In genomic region chr6:158663465-158664167, GRCh38 we compare ENCODE assay signal across 10 cellular contexts. TPM values are rescaled to one million over a fixed set of nuclear protein-coding genes. Genes with fewer than 3 reads are reported as not detected.
A peak's percentile ranks its signal among the peaks of the same experiment; 100 is the strongest.
DNase-seq lines count a peak whose midpoint lies in the region; ATAC-seq and TF ChIP-seq lines count a peak whose summit lies in the region.
"Had no signal": no experiment of that assay in that cellular context is flagged by ENCODE, and none has a peak within 500 bp of the region (broad histone marks: within the 10 kb centered on the region; RNA-seq: fewer than 3 reads in every experiment).

No MANE protein-coding gene starts in this region.

- 50% methylated on average over 18 of the region's 18 CpGs for WGBS in esophagus muscularis mucosa

- TF ChIP-seq CTCF in HEK293 (tag by site-specific recombination; IDR thresholded peaks at IDR 0.05) (no peak), esophagus muscularis mucosa (IDR thresholded peaks at IDR 0.05) (no peak)

- H3K9me3 ChIP-seq in HEK293 (ENCODE audit: control insufficient read depth, insufficient read depth, low read depth, low read length) (no peaks in the 10 kb centered on the region), esophagus muscularis mucosa (no peaks in the 10 kb centered on the region)
- H3K9me3 ChIP-seq in effector memory CD4-positive, alpha-beta T cell (ENCODE audit: control insufficient read depth, low read length) = no peaks in the 10 kb centered on the region

- H3K27me3 ChIP-seq in esophagus muscularis mucosa = no peaks in the 10 kb centered on the region
- no peaks in the 10 kb centered on the region for H3K27me3 ChIP-seq in rectal smooth muscle tissue (ENCODE audit: control insufficient read depth, insufficient read depth, low read length)
- no peaks in the 10 kb centered on the region for H3K27me3 ChIP-seq in effector memory CD4-positive, alpha-beta T cell (replicated peaks; ENCODE audit: control insufficient read depth, insufficient read depth, low read length, poor library complexity, severe bottlenecking)

- H3K4me1 Mint-ChIP-seq in activated CD4-positive, alpha-beta T cell treated with anti-CD3 and anti-CD28 coated beads, Interleukin-2, amount 10 ng/mL, durations not matched to agents 7 days and 5 days = peaks cover 38% of the 10 kb centered on the region

- POLR2A ChIA-PET in HEK293 (lab: Yijun Ruan, JAX) = no interaction called here
- POLR2A ChIA-PET in activated CD4-positive, alpha-beta T cell treated with anti-CD3 and anti-CD28 coated beads, Interleukin-2, amount 10 ng/mL, durations not matched to agents 7 days and 5 days (lab: Charles Lee) = no interaction called here

- ATAC-seq in HG03095 (IDR thresholded peaks at IDR 0.05; ENCODE audit: unreplicated experiment) = no peak

- no peak overlapping the region for H3K27ac Mint-ChIP-seq in activated CD4-positive, alpha-beta T cell treated with anti-CD3 and anti-CD28 coated beads, Interleukin-2, amount 10 ng/mL, durations not matched to agents 7 days and 5 days

- H3K9ac ChIP-seq in rectal smooth muscle tissue (ENCODE audit: low read length) = no peak overlapping the region

- no peak for TF ChIP-seq EP300 in esophagus muscularis mucosa (IDR thresholded peaks at IDR 0.05)

- H3K27ac ChIP-seq in HEK293 (ENCODE audit: extremely low read depth, low read depth, low read length) = no peak overlapping the region
- H3K27ac ChIP-seq in esophagus muscularis mucosa (replicated peaks in 1 of 4) = peak overlapping the region; percentile 51 to 77 (median 76)
- H3K27ac ChIP-seq in rectal smooth muscle tissue (ENCODE audit: low read depth, low read length) = peak overlapping the region; percentile 27
- H3K27ac ChIP-seq in effector memory CD4-positive, alpha-beta T cell (ENCODE audit: insufficient read depth, low read length, poor library complexity, severe bottlenecking) = no peak overlapping the region

- intact Hi-C loops in esophagus muscularis mucosa (cut with DNase I) = no loop called here

- H3K27me3 Mint-ChIP-seq in activated CD4-positive, alpha-beta T cell treated with anti-CD3 and anti-CD28 coated beads, Interleukin-2, amount 10 ng/mL, durations not matched to agents 7 days and 5 days = no peaks in the 10 kb centered on the region

- DNase-seq in NCI-H69 (lab: John Stamatoyannopoulos, UW) (peak; percentile 100), esophagus muscularis mucosa (ENCODE audit: extremely low spot score) (no peak), globus pallidus (ENCODE audit: low spot score) (no peak)
- DNase-seq in activated CD4-positive, alpha-beta T cell treated with anti-CD3 and anti-CD28 coated beads, Interleukin-2, amount 10 ng/mL, durations not matched to agents 7 days and 5 days = no peak
- no peak for DNase-seq in effector memory CD4-positive, alpha-beta T cell
- DNase-seq: activated gamma-delta T cell treated with Interleukin-2 at 50 U/mL for 16 hours, GOT3 had no signal

- H3K36me3 Mint-ChIP-seq in activated CD4-positive, alpha-beta T cell treated with anti-CD3 and anti-CD28 coated beads, Interleukin-2, amount 10 ng/mL, durations not matched to agents 7 days and 5 days (ENCODE audit: low read depth) = peaks cover 51% of the 10 kb centered on the region

- H3K4me3 ChIP-seq in HEK293 (ENCODE audit: low read depth, low read length) (no peak overlapping the region), esophagus muscularis mucosa (peak overlapping the region; percentile 35 to 45 (median 40)), rectal smooth muscle tissue (ENCODE audit: low read length) (peak overlapping the region; percentile 45)
- H3K4me3 ChIP-seq in effector memory CD4-positive, alpha-beta T cell (ENCODE audit: insufficient read depth, low read depth, low read length, poor library complexity, severe bottlenecking) = no peak overlapping the region

- H3K36me3 ChIP-seq in HEK293 (ENCODE audit: control insufficient read depth in 2 of 2, insufficient read depth in 1 of 2, low read length in 2 of 2) (no peaks in the 10 kb centered on the region), esophagus muscularis mucosa (no peaks in the 10 kb centered on the region), rectal smooth muscle tissue (ENCODE audit: control insufficient read depth, insufficient read depth, low read length) (no peaks in the 10 kb centered on the region)
- H3K36me3 ChIP-seq in effector memory CD4-positive, alpha-beta T cell (ENCODE audit: control insufficient read depth, insufficient read depth, low read length) = peaks cover 54% of the 10 kb centered on the region

- CTCF ChIA-PET in HEK293 (lab: Yijun Ruan, JAX) = interaction anchor here (0.6 to 8.1 kb wide), 3 partner anchors 21 to 552 kb away, joined by 3 to 75 read pairs (median 3); no protein-coding TSS in a partner anchor
- CTCF ChIA-PET in activated CD4-positive, alpha-beta T cell treated with anti-CD3 and anti-CD28 coated beads, Interleukin-2, amount 10 ng/mL, durations not matched to agents 7 days and 5 days (lab: Charles Lee) = interaction anchor here (1.4 to 1.6 kb wide), 2 partner anchors 7 to 10 kb away, joined by 3 to 6 read pairs; no protein-coding TSS in a partner anchor

- no peaks in the 10 kb centered on the region for H3K9me3 Mint-ChIP-seq in activated CD4-positive, alpha-beta T cell treated with anti-CD3 and anti-CD28 coated beads, Interleukin-2, amount 10 ng/mL, durations not matched to agents 7 days and 5 days

- no peak for TF ChIP-seq POLR2A in esophagus muscularis mucosa (IDR thresholded peaks at IDR 0.05; ENCODE audit: low read depth)

- no peak overlapping the region for H3K4me3 Mint-ChIP-seq in activated CD4-positive, alpha-beta T cell treated with anti-CD3 and anti-CD28 coated beads, Interleukin-2, amount 10 ng/mL, durations not matched to agents 7 days and 5 days

- no peaks in the 10 kb centered on the region for H3K4me1 ChIP-seq in HEK293 (ENCODE audit: control insufficient read depth, insufficient read depth, low read length)
- H3K4me1 ChIP-seq in esophagus muscularis mucosa = peaks cover 0 to 30% (median 17%) of the 10 kb centered on the region in 4 donors
- H3K4me1 ChIP-seq in rectal smooth muscle tissue (ENCODE audit: control insufficient read depth, insufficient read depth, low read length) = peaks cover 3% of the 10 kb centered on the region
- H3K4me1 ChIP-seq in effector memory CD4-positive, alpha-beta T cell (ENCODE audit: control insufficient read depth, insufficient read depth, low read length, poor library complexity, severe bottlenecking) = peaks cover 7% of the 10 kb centered on the region

TF ChIP-seq in HEK293, 187 proteins besides CTCF, POLR2A, EP300 and RAD21 (continues in another document):
- TF ChIP-seq ZBTB44 (tag by site-specific recombination; IDR thresholded peaks at IDR 0.05) (no peak), ZNF660 (tag by site-specific recombination; IDR thresholded peaks at IDR 0.05) (no peak), ZBTB17 (tag by site-specific recombination; IDR thresholded peaks at IDR 0.05) (peak; percentile 63), ZBTB26 (tag by site-specific recombination; optimal IDR thresholded peaks at IDR 0.05) (no peak), ZNF768 (tag by site-specific recombination; IDR thresholded peaks at IDR 0.05) (no peak)

RNA-seq across cellular contexts. Expression of gene SYTL3, which starts 13.8 kb away (rescaled TPM):
- total RNA-seq in esophagus muscularis mucosa = 10 to 100 TPM in 1 of 4 donors, 1 to 10 TPM in 3; 4.8 to 10.1 (median 7.6) TPM
- 10 to 100 TPM; 25.8 to 26.9 TPM for total RNA-seq in activated CD4-positive, alpha-beta T cell treated with anti-CD3 and anti-CD28 coated beads, Interleukin-2, amount 10 ng/mL, durations not matched to agents 7 days and 5 days

RNA-seq across cellular contexts. Expression of gene DYNLT1, which starts 19.1 kb away (rescaled TPM):
- 100 to 1,000 TPM in 3 of 4 donors, 10 to 100 TPM in 1; 90.7 to 147 (median 102) TPM for total RNA-seq in esophagus muscularis mucosa
- total RNA-seq in activated CD4-positive, alpha-beta T cell treated with anti-CD3 and anti-CD28 coated beads, Interleukin-2, amount 10 ng/mL, durations not matched to agents 7 days and 5 days = 100 to 1,000 TPM in 1 of 2 experiments, 10 to 100 TPM in 1; 81.4 to 102 TPM

Comparison
In these comparisons a context has a peak if more than half of its experiments do, and no peak if none do; other contexts are left out.
1. H3K27ac ChIP-seq: peak in esophagus muscularis mucosa (4 of 4) and rectal smooth muscle tissue (single experiment); none in HEK293 (single experiment) and effector memory CD4-positive, alpha-beta T cell (single experiment).
2. H3K4me3 ChIP-seq: peak in esophagus muscularis mucosa (4 of 4) and rectal smooth muscle tissue (single experiment); none in HEK293 (single experiment) and effector memory CD4-positive, alpha-beta T cell (single experiment).